Comparison of ENCODE assay signal across 16 cellular contexts in genomic region chr5:146797683-146798082, GRCh38.
A peak's percentile ranks its signal among the peaks of the same experiment; 100 is the strongest.
DNase-seq lines count a peak whose midpoint lies in the region; FAIRE-seq and TF ChIP-seq lines count a peak whose summit lies in the region.
"Had no signal": no experiment of that assay in that cellular context is flagged by ENCODE, and none has a peak within 500 bp of the region (broad histone marks: within the 10 kb centered on the region; RNA-seq: fewer than 3 reads in every experiment).

No MANE protein-coding gene starts in this region.

- WGBS in H9 (ENCODE audit: extremely low coverage, insufficient read length, low lambda C conversion rate), result no CpG with 5 or more reads among the region's 5 CpGs

- no peak overlapping the region for H2BK15ac ChIP-seq in H9 (ENCODE audit: low read depth, low read length)

- H3K56ac ChIP-seq in H9 (ENCODE audit: insufficient read length, low read depth, low read length), result no peak overlapping the region

- TF ChIP-seq EP300 in neural cell (conservative IDR thresholded peaks at IDR 0.05; ENCODE audit: poor library complexity, severe bottlenecking), result peak; percentile 34

- no peaks in the 10 kb centered on the region for H3K36me3 ChIP-seq in neural cell (ENCODE audit: insufficient read depth, low read length)

- H3K9me3 Mint-ChIP-seq in H9, result no peaks in the 10 kb centered on the region
- H3K9me3 Mint-ChIP-seq: activated CD4-positive, alpha-beta T cell treated with anti-CD3 and anti-CD28 coated beads, Interleukin-2, amount 10 ng/mL, durations not matched to agents 7 days and 5 days; memory B cell; neural crest cell had no signal

- no peak for TF ChIP-seq CTCF in H9 (conservative IDR thresholded peaks at IDR 0.05)
- TF ChIP-seq CTCF in neural cell (IDR thresholded peaks at IDR 0.05; ENCODE audit: poor library complexity, severe bottlenecking), result no peak

- no peak overlapping the region for H3K4me3 Mint-ChIP-seq in H9
- H3K4me3 Mint-ChIP-seq: activated CD4-positive, alpha-beta T cell treated with anti-CD3 and anti-CD28 coated beads, Interleukin-2, amount 10 ng/mL, durations not matched to agents 7 days and 5 days; memory B cell; neural crest cell had no signal

- H2AK5ac ChIP-seq in H9 (ENCODE audit: insufficient read length, low read length), result no peak overlapping the region

- TF ChIP-seq POLR2A in H54 (IDR thresholded peaks at IDR 0.05; ENCODE audit: low read depth, low read length), result no peak

- no peaks in the 10 kb centered on the region for H3K23me2 ChIP-seq in H9 (ENCODE audit: insufficient read length, low read depth, low read length, poor library complexity, severe bottlenecking)

- H3K4ac ChIP-seq in H9 (ENCODE audit: low read depth, low read length), result no peak overlapping the region

- H3K27me3 Mint-ChIP-seq in H9 (ENCODE audit: low read depth), result no peaks in the 10 kb centered on the region; the same call in 1 of the 2 replicates
- H3K27me3 Mint-ChIP-seq: activated CD4-positive, alpha-beta T cell treated with anti-CD3 and anti-CD28 coated beads, Interleukin-2, amount 10 ng/mL, durations not matched to agents 7 days and 5 days; memory B cell had no signal

- H3K4me3 ChIP-seq in neural cell (ENCODE audit: low read length), result peak overlapping the region; percentile 39

- DNase-seq in H9, result no peak
- peak; percentile 63 for DNase-seq in NCI-H146 (lab: John Stamatoyannopoulos, UW)
- DNase-seq in NCI-H748 treated with DMSO at 0.1 percent for 48 hours (lab: John Stamatoyannopoulos, UW), result peak; percentile 29
- DNase-seq in HCEC 1CT, result no peak
- DNase-seq in H54 (ENCODE audit: insufficient read length, low spot score), result no peak
- no peak for DNase-seq in middle frontal gyrus (ENCODE audit: extremely low spot score, low spot score)
- DNase-seq: activated CD4-positive, alpha-beta T cell treated with anti-CD3 and anti-CD28 coated beads, Interleukin-2, amount 10 ng/mL, durations not matched to agents 7 days and 5 days; activated CD8-positive, alpha-beta memory T cell treated with anti-CD3 and anti-CD28 coated beads, Interleukin-2, amount 50 U/mL, for 4 hours; AML-193; stimulated activated CD4-positive, alpha-beta T cell treated with anti-CD3 and anti-CD28 coated beads, Interleukin-4, amount 100 ng/mL, for 4 hours had no signal

- H2AFZ ChIP-seq in H9 (ENCODE audit: low read length) (no peak overlapping the region), neural cell (ENCODE audit: low read depth, low read length) (no peak overlapping the region)

- no peaks in the 10 kb centered on the region for H4K20me1 ChIP-seq in H9 (ENCODE audit: control insufficient read depth, insufficient read depth, insufficient read length)
- H4K20me1 ChIP-seq in neural cell (ENCODE audit: insufficient read depth), result no peaks in the 10 kb centered on the region

- H3K9ac ChIP-seq in H9 (ENCODE audit: extremely low read depth, insufficient read length, low read length) (no peak overlapping the region), neural cell (ENCODE audit: low read length) (no peak overlapping the region)

- FAIRE-seq in H54 (lab: Jason Lieb, UNC), result no peak
- FAIRE-seq: HTR-8/SVneo, keratinocyte had no signal

- no peaks in the 10 kb centered on the region for H3K36me3 Mint-ChIP-seq in H9 (ENCODE audit: insufficient read depth in 1 of 3, low read depth in 3 of 3)
- H3K36me3 Mint-ChIP-seq: memory B cell had no signal

- no peak overlapping the region for H4K5ac ChIP-seq in H9 (ENCODE audit: insufficient read length, low read depth, low read length)

- no peak overlapping the region for H3K27ac Mint-ChIP-seq in H9
- H3K27ac Mint-ChIP-seq: activated CD4-positive, alpha-beta T cell treated with anti-CD3 and anti-CD28 coated beads, Interleukin-2, amount 10 ng/mL, durations not matched to agents 7 days and 5 days; memory B cell had no signal

- peak overlapping the region; percentile 6 for H2BK20ac ChIP-seq in H9 (ENCODE audit: low read depth, low read length, poor library complexity, severe bottlenecking)

- H3K9me2 ChIP-seq in neural cell (ENCODE audit: insufficient read depth, low read length), result no peaks in the 10 kb centered on the region

- TF ChIP-seq RAD21 in neural cell (conservative IDR thresholded peaks at IDR 0.05), result no peak

- peaks cover 59 to 74% of the 10 kb centered on the region in 2 experiments for H3K4me1 Mint-ChIP-seq in H9
- H3K4me1 Mint-ChIP-seq: memory B cell had no signal

- H2BK120ac ChIP-seq in H9 (ENCODE audit: low read depth, low read length, poor library complexity, severe bottlenecking), result no peak overlapping the region

- no peaks in the 10 kb centered on the region for H3K79me1 ChIP-seq in H9 (ENCODE audit: insufficient read depth, low read depth, low read length, poor library complexity, severe bottlenecking)

- H3K4me1 ChIP-seq in H9 (ENCODE audit: insufficient read depth, low read length), result peaks cover 11% of the 10 kb centered on the region

- H2BK5ac ChIP-seq in H9 (ENCODE audit: insufficient read length, low read length), result no peak overlapping the region

- H3K27me3 ChIP-seq in H9 (ENCODE audit: insufficient read depth, low read length), result no peaks in the 10 kb centered on the region
- H3K27me3 ChIP-seq in neural cell (ENCODE audit: insufficient read depth, low read depth, low read length), result no peaks in the 10 kb centered on the region

- no peak overlapping the region for H3T11ph ChIP-seq in H9 (ENCODE audit: low read length)

- H3K23ac ChIP-seq in H9 (ENCODE audit: insufficient read length, low read depth, low read length), result no peak overlapping the region

- H4K8ac ChIP-seq in H9 (replicated peaks; ENCODE audit: insufficient read length, low read depth, low read length), result no peak overlapping the region

- H3K79me2 ChIP-seq in H9 (ENCODE audit: insufficient read depth, low read length), result no peaks in the 10 kb centered on the region
- peaks cover 20% of the 10 kb centered on the region for H3K79me2 ChIP-seq in neural cell (replicated peaks; ENCODE audit: insufficient read depth, low read length)

- H3K9me3 ChIP-seq in H9 (ENCODE audit: control insufficient read depth, low read depth, low read length), result no peaks in the 10 kb centered on the region
- no peaks in the 10 kb centered on the region for H3K9me3 ChIP-seq in neural cell (ENCODE audit: low read length)

- H4K91ac ChIP-seq in H9 (ENCODE audit: insufficient read length, low read depth, low read length), result no peak overlapping the region

- peaks cover 2% of the 10 kb centered on the region for H3F3A ChIP-seq in neural cell (ENCODE audit: insufficient read depth, low read length, poor library complexity, severe bottlenecking)

- H3K27ac ChIP-seq in H9 (ENCODE audit: insufficient read length, low read depth, low read length), result no peak overlapping the region
- peak overlapping the region; percentile 6 for H3K27ac ChIP-seq in neural cell (ENCODE audit: low read length)
- H3K27ac ChIP-seq: RWPE1 had no signal

- H2BK12ac ChIP-seq in H9 (ENCODE audit: insufficient read length, low read depth, low read length), result no peak overlapping the region

- no peak overlapping the region for H3K14ac ChIP-seq in H9 (ENCODE audit: insufficient read depth, low read length)

- H3K4me2 ChIP-seq in H9 (ENCODE audit: insufficient read depth, insufficient read length, low read length) (no peak overlapping the region), neural cell (ENCODE audit: low read length) (no peak overlapping the region)

- no peak overlapping the region for H3K18ac ChIP-seq in H9 (ENCODE audit: insufficient read length, low read depth, low read length)

TF ChIP-seq in neural cell, 6 proteins besides CTCF, POLR2A, EP300 and RAD21:
- TF ChIP-seq MXI1 (conservative IDR thresholded peaks at IDR 0.05; ENCODE audit: poor library complexity, severe bottlenecking) (no peak), SMC3 (conservative IDR thresholded peaks at IDR 0.05; ENCODE audit: poor library complexity) (no peak), POLR2AphosphoS5 (IDR thresholded peaks at IDR 0.05) (no peak), TAF1 (IDR thresholded peaks at IDR 0.05; ENCODE audit: low read depth) (no peak), EZH2 (IDR thresholded peaks at IDR 0.05; ENCODE audit: borderline replicate concordance, insufficient read depth, low read length, poor library complexity, severe bottlenecking) (no peak), REST (IDR thresholded peaks at IDR 0.05; ENCODE audit: borderline replicate concordance) (no peak)
TF ChIP-seq in neural cell: peak in this region for 0.

Comparison
In these comparisons a context has a peak if more than half of its experiments do, and no peak if none do; other contexts are left out.
1. DNase-seq: peak in NCI-H146 (single experiment) and NCI-H748 treated with DMSO at 0.1 percent for 48 hours (single experiment); none in H9 (single experiment), HCEC 1CT (single experiment), H54 (single experiment) and middle frontal gyrus (single experiment).